Comparison of ENCODE assay signal across 19 cellular contexts in genomic region chr7:71286924-71287323, GRCh38.
"Had no signal": no experiment of that assay in that cellular context is flagged by ENCODE, and none has a peak within 500 bp of the region (broad histone marks: within the 10 kb centered on the region; RNA-seq: fewer than 3 reads in every experiment).

No MANE protein-coding gene starts in this region.

- H3K9ac ChIP-seq: SK-N-SH had no signal

- H3K4me3 ChIP-seq: mucosa of descending colon had no signal

- H3K27me3 Mint-ChIP-seq: activated B cell treated with CpG ODN at 0.5 μM for 24 hours; activated CD4-positive, alpha-beta memory T cell treated with anti-CD3 and anti-CD28 coated beads for 36 hours had no signal

- H3K4me1 Mint-ChIP-seq: activated B cell treated with CpG ODN at 0.5 μM for 24 hours; naive thymus-derived CD8-positive, alpha-beta T cell had no signal

- H3K4me2 ChIP-seq: SK-N-SH had no signal

- H3K4me3 Mint-ChIP-seq: activated B cell treated with CpG ODN at 0.5 μM for 24 hours; activated CD4-positive, alpha-beta memory T cell treated with anti-CD3 and anti-CD28 coated beads for 36 hours; activated T-helper 1 cell treated with anti-CD3 and anti-CD28 coated beads, Interleukin-12 subunit alpha, Interleukin-12 subunit beta, Interleukin-2, Interleukin-4 antibody, amounts not matched to agents 30 ng/mL and 10 ng/mL and 1 ng/mL, durations not matched to agents 14 hours and 24 hours and 36 hours; naive thymus-derived CD8-positive, alpha-beta T cell had no signal

- H3K36me3 ChIP-seq: neutrophil had no signal

- H3K36me3 Mint-ChIP-seq: activated CD4-positive, alpha-beta memory T cell treated with anti-CD3 and anti-CD28 coated beads for 36 hours; naive thymus-derived CD8-positive, alpha-beta T cell had no signal

- DNase-seq: activated B cell treated with CpG ODN at 0.5 μM for 24 hours; activated CD4-positive, alpha-beta memory T cell treated with anti-CD3 and anti-CD28 coated beads for 36 hours; activated CD4-positive, alpha-beta T cell treated with anti-CD3 and anti-CD28 coated beads for 4 hours; activated gamma-delta T cell treated with Interleukin-2 at 50 U/mL for 16 hours; activated T-cell treated with anti-CD3 and anti-CD28 coated beads for 4 hours; dermis blood vessel endothelial cell; effector memory CD4-positive, alpha-beta T cell; foreskin keratinocyte; mucosa of descending colon; naive thymus-derived CD8-positive, alpha-beta T cell; SK-N-SH; stimulated activated CD4-positive, alpha-beta T cell treated with anti-CD3 and anti-CD28 coated beads, Interleukin-2, amount 100 ng/mL, for 24 hours; stimulated activated naive CD8-positive, alpha-beta T cell treated with anti-CD3 and anti-CD28 coated beads, Interleukin-15, Interleukin-2, amounts not matched to agents 100 U/mL and 50 U/mL, for 24 hours; T-helper 1 cell; T-helper 9 cell had no signal

- H3K27ac Mint-ChIP-seq: activated B cell treated with CpG ODN at 0.5 μM for 24 hours; activated CD4-positive, alpha-beta memory T cell treated with anti-CD3 and anti-CD28 coated beads for 36 hours; activated naive CD4-positive, alpha-beta T cell treated with anti-CD3 and anti-CD28 coated beads, Interleukin-2, amount 50 U/mL, for 72 hours; activated T-helper 1 cell treated with anti-CD3 and anti-CD28 coated beads, Interleukin-12 subunit alpha, Interleukin-12 subunit beta, Interleukin-2, Interleukin-4 antibody, amounts not matched to agents 30 ng/mL and 10 ng/mL and 1 ng/mL, durations not matched to agents 14 hours and 24 hours and 36 hours; naive thymus-derived CD8-positive, alpha-beta T cell had no signal

- H3K27ac ChIP-seq: foreskin keratinocyte, neutrophil had no signal

- H3K27me3 ChIP-seq: foreskin keratinocyte, neutrophil had no signal

- H3K9me3 ChIP-seq: neutrophil had no signal

- H3K4me1 ChIP-seq: foreskin keratinocyte had no signal

- ATAC-seq: activated naive CD4-positive, alpha-beta T cell treated with anti-CD3 and anti-CD28 coated beads, Interleukin-2, amount 50 U/mL, for 72 hours; foreskin keratinocyte; left lobe of liver; mucosa of descending colon; naive thymus-derived CD8-positive, alpha-beta T cell; stimulated activated naive CD8-positive, alpha-beta T cell treated with anti-CD3 and anti-CD28 coated beads, Interleukin-15, Interleukin-2, amounts not matched to agents 100 U/mL and 50 U/mL, for 24 hours had no signal
